In the genomic region with DNA sequence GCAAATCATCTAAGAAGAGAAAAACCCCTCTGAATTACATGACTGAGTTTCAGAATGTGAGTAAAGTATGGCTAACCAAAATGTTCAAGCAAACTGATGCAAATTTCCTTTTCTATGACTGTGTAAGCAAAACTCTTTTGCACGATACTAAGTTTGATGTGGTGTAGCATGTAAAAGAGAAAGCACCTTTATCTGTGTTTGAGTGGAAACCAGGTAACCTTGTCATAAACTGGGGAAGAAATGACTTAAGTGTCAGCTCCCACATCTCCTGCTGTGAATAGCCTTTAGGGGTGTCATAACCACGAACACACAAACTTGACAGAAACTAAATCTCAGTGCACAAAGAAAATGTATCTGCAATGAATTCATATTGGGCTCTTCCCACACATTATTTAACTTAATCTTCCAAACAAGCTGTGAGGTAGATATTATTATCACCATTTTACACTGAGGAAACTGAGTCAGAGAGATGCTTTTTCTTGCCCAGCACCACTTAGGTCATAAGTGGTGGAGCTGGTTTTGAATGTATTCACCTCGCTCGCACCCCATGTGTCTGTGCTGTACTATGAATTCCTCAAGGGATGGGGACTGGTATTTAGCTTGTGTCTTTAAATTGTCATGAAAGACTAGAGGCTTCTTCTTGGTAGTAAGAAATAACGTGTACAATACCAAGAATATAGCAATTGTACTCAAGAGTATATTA, we compare ENCODE assay signal across 12 cellular contexts. TPM values are rescaled to one million over a fixed set of nuclear protein-coding genes. Genes with fewer than 3 reads are reported as not detected.
A peak's percentile ranks its signal among the peaks of the same experiment; 100 is the strongest.
DNase-seq lines count a peak whose midpoint lies in the region; ATAC-seq, FAIRE-seq and TF ChIP-seq lines count a peak whose summit lies in the region.
"Had no signal": no experiment of that assay in that cellular context is flagged by ENCODE, and none has a peak within 500 bp of the region (broad histone marks: within the 10 kb centered on the region; RNA-seq: fewer than 3 reads in every experiment).

No MANE protein-coding gene starts in this region.

- TF ChIP-seq POLR2A in right lobe of liver (IDR thresholded peaks at IDR 0.05) = no peak

- FAIRE-seq in D721Med (lab: Jason Lieb, UNC) = no peak

- intact Hi-C loops in CD8-positive, alpha-beta T cell (cut with DNase I, micrococcal nuclease) = no loop called here
- intact Hi-C loops in right lobe of liver (cut with DNase I) = no loop called here

- H3K4me1 ChIP-seq in CD8-positive, alpha-beta T cell (ENCODE audit: insufficient read depth, low read length) = no peaks in the 10 kb centered on the region
- no peaks in the 10 kb centered on the region for H3K4me1 ChIP-seq in right lobe of liver

- H3K27me3 Mint-ChIP-seq in CD8-positive, alpha-beta T cell (ENCODE audit: low read depth) = no peaks in the 10 kb centered on the region
- H3K27me3 Mint-ChIP-seq in activated T-cell treated with anti-CD3 and anti-CD28 coated beads, Interleukin-2, amount 50 U/mL, for 72 hours (ENCODE audit: low read depth) = peaks cover 6% of the 10 kb centered on the region

- peak; percentile 76 for ATAC-seq in CD8-positive, alpha-beta T cell
- ATAC-seq in GM18519 (IDR thresholded peaks at IDR 0.05; ENCODE audit: low FRiP score, unreplicated experiment) (peak; percentile 90), HG02938 (IDR thresholded peaks at IDR 0.05; ENCODE audit: unreplicated experiment) (peak; percentile 91), HG03175 (IDR thresholded peaks at IDR 0.05; ENCODE audit: unreplicated experiment) (no peak), right lobe of liver (no peak), HG03025 (IDR thresholded peaks at IDR 0.05; ENCODE audit: low FRiP score, unreplicated experiment) (no peak)
- ATAC-seq in activated T-cell treated with anti-CD3 and anti-CD28 coated beads, Interleukin-2, amount 50 U/mL, for 72 hours (replicated peaks in 1 of 2) = peak; percentile 95 to 97

- H3K27me3 ChIP-seq in CD8-positive, alpha-beta T cell (ENCODE audit: insufficient read depth, low read length) = no peaks in the 10 kb centered on the region
- no peaks in the 10 kb centered on the region for H3K27me3 ChIP-seq in right lobe of liver
- H3K27me3 ChIP-seq: brain microvascular endothelial cell, neutrophil had no signal

- no peak for TF ChIP-seq CTCF in CD8-positive, alpha-beta T cell (IDR thresholded peaks at IDR 0.05)
- TF ChIP-seq CTCF in right lobe of liver (IDR thresholded peaks at IDR 0.05) = no peak
- no peak for TF ChIP-seq CTCF in D721Med (IDR thresholded peaks at IDR 0.05; ENCODE audit: insufficient read depth, missing control alignments)

- peaks cover 8% of the 10 kb centered on the region for H3K9me3 Mint-ChIP-seq in CD8-positive, alpha-beta T cell
- peaks cover 21 to 24% of the 10 kb centered on the region in 2 donors for H3K9me3 Mint-ChIP-seq in activated T-cell treated with anti-CD3 and anti-CD28 coated beads, Interleukin-2, amount 50 U/mL, for 72 hours

- DNase-seq in CD8-positive, alpha-beta T cell = no peak
- DNase-seq in activated T-cell treated with anti-CD3 and anti-CD28 coated beads, Interleukin-2, amount 50 U/mL, for 72 hours = peak; percentile 39 to 49
- DNase-seq in right lobe of liver = no peak
- no peak for DNase-seq in D721Med (ENCODE audit: insufficient read length, low spot score)
- DNase-seq: brain microvascular endothelial cell, IMR-90, NCI-H1930 had no signal

- no peaks in the 10 kb centered on the region for H3K36me3 Mint-ChIP-seq in CD8-positive, alpha-beta T cell
- peaks cover 34 to 58% of the 10 kb centered on the region in 2 donors for H3K36me3 Mint-ChIP-seq in activated T-cell treated with anti-CD3 and anti-CD28 coated beads, Interleukin-2, amount 50 U/mL, for 72 hours (ENCODE audit: insufficient read depth in 2 of 2)

- H3K4me1 Mint-ChIP-seq in CD8-positive, alpha-beta T cell (ENCODE audit: low read depth) = peaks cover 10% of the 10 kb centered on the region
- H3K4me1 Mint-ChIP-seq in activated T-cell treated with anti-CD3 and anti-CD28 coated beads, Interleukin-2, amount 50 U/mL, for 72 hours (ENCODE audit: low read depth) = peaks cover 59% of the 10 kb centered on the region

- no peaks in the 10 kb centered on the region for H3K36me3 ChIP-seq in CD8-positive, alpha-beta T cell (ENCODE audit: insufficient read depth, low read length)
- H3K36me3 ChIP-seq in right lobe of liver = no peaks in the 10 kb centered on the region
- H3K36me3 ChIP-seq: brain microvascular endothelial cell, neutrophil had no signal

- no peak overlapping the region for H3K4me3 Mint-ChIP-seq in CD8-positive, alpha-beta T cell
- peak overlapping the region; percentile 14 to 66 for H3K4me3 Mint-ChIP-seq in activated T-cell treated with anti-CD3 and anti-CD28 coated beads, Interleukin-2, amount 50 U/mL, for 72 hours

- POLR2A ChIA-PET in CD8-positive, alpha-beta T cell (lab: Charles Lee) = no interaction called here

- H3K9me3 ChIP-seq in CD8-positive, alpha-beta T cell (ENCODE audit: low read length) = no peaks in the 10 kb centered on the region
- H3K9me3 ChIP-seq in right lobe of liver = no peaks in the 10 kb centered on the region
- H3K9me3 ChIP-seq: neutrophil had no signal

- H3K27ac ChIP-seq in CD8-positive, alpha-beta T cell (ENCODE audit: low read depth, low read length) = no peak overlapping the region
- H3K27ac ChIP-seq in right lobe of liver = no peak overlapping the region
- H3K27ac ChIP-seq: brain microvascular endothelial cell, neutrophil had no signal

- H3K4me3 ChIP-seq in CD8-positive, alpha-beta T cell (ENCODE audit: low read depth, low read length) = no peak overlapping the region
- no peak overlapping the region for H3K4me3 ChIP-seq in right lobe of liver

- 72% methylated on average over 5 of the region's 5 CpGs for WGBS in right lobe of liver (ENCODE audit: insufficient coverage, low coverage, low lambda C conversion rate, missing lambda C conversion rate)

- no peak overlapping the region for H3K27ac Mint-ChIP-seq in CD8-positive, alpha-beta T cell
- peak overlapping the region; percentile 80 for H3K27ac Mint-ChIP-seq in activated T-cell treated with anti-CD3 and anti-CD28 coated beads, Interleukin-2, amount 50 U/mL, for 72 hours

- CTCF ChIA-PET in CD8-positive, alpha-beta T cell (lab: Charles Lee) = interaction anchor here (0.5 to 1.2 kb wide), 2 partner anchors 26 to 420 kb away, joined by 4 read pairs; no protein-coding TSS in a partner anchor

RNA-seq across cellular contexts. Expression of gene IL12RB2, which starts 32.9 kb away (rescaled TPM):
- total RNA-seq in CD8-positive, alpha-beta T cell = 1 to 10 TPM; 1.5 to 2.2 TPM
- 100 to 1,000 TPM; 128 to 136 TPM for total RNA-seq in activated T-cell treated with anti-CD3 and anti-CD28 coated beads, Interleukin-2, amount 50 U/mL, for 72 hours
- 1 to 10 TPM in 1 of 6 experiments, under 1 TPM in 5; 0.12 to 1.3 (median 0.31) TPM for total RNA-seq in right lobe of liver
- total RNA-seq: IMR-90 had no signal

Comparison
In these comparisons a context has a peak if more than half of its experiments do, and no peak if none do; other contexts are left out.
1. ATAC-seq: peak in CD8-positive, alpha-beta T cell (single experiment), GM18519 (single experiment), HG02938 (single experiment) and activated T-cell treated with anti-CD3 and anti-CD28 coated beads, Interleukin-2, amount 50 U/mL, for 72 hours (2 of 2); none in HG03175 (single experiment), right lobe of liver (0 of 4) and HG03025 (single experiment).
2. DNase-seq: peak in activated T-cell treated with anti-CD3 and anti-CD28 coated beads, Interleukin-2, amount 50 U/mL, for 72 hours (2 of 2); none in CD8-positive, alpha-beta T cell (0 of 7), right lobe of liver (0 of 3) and D721Med (single experiment).
3. RNA of gene IL12RB2, which starts 32.9 kb away (total RNA-seq): 128 to 136 TPM in activated T-cell treated with anti-CD3 and anti-CD28 coated beads, Interleukin-2, amount 50 U/mL, for 72 hours; 1.5 to 2.2 TPM in CD8-positive, alpha-beta T cell and 0.12 to 1.3 TPM in right lobe of liver; every median in the first group is over 10 times any median in the second.